ENCODE assay signal across 1 cellular context in genomic region chr7:22860784-22861482, GRCh38.
TF ChIP-seq lines count a peak whose summit lies in the region.

No MANE protein-coding gene starts in this region.

TF ChIP-seq in IMR-90, 13 proteins besides CTCF, POLR2A, EP300 and RAD21 (continued from another document):
- TF ChIP-seq SMC3 (IDR thresholded peaks at IDR 0.05; ENCODE audit: low read depth, low read length): no peak; the same call in 1 of the 2 replicates
- no peak for TF ChIP-seq MXI1 (IDR thresholded peaks at IDR 0.05; ENCODE audit: borderline replicate concordance, low read depth, low read length)
- TF ChIP-seq BHLHE40 (IDR thresholded peaks at IDR 0.05; ENCODE audit: low read depth, low read length): no peak
- no peak for TF ChIP-seq FOS (IDR thresholded peaks at IDR 0.05; ENCODE audit: low read depth, low read length)
- TF ChIP-seq CEBPB (IDR thresholded peaks at IDR 0.05; ENCODE audit: low read depth, low read length): no peak
- no peak for TF ChIP-seq MAFK (IDR thresholded peaks at IDR 0.05; ENCODE audit: low read depth, low read length)
- TF ChIP-seq RFX5 (IDR thresholded peaks at IDR 0.05; ENCODE audit: low read depth, low read length): no peak
- TF ChIP-seq MAZ (IDR thresholded peaks at IDR 0.05; ENCODE audit: borderline replicate concordance, low read depth, low read length): no peak
- TF ChIP-seq NFE2L2 (IDR thresholded peaks at IDR 0.05; ENCODE audit: low read depth, low read length): no peak
- no peak for TF ChIP-seq CHD1 (IDR thresholded peaks at IDR 0.05; ENCODE audit: low read depth, low read length)
